Comparison of ENCODE assay signal across 9 cellular contexts in the genomic region with DNA sequence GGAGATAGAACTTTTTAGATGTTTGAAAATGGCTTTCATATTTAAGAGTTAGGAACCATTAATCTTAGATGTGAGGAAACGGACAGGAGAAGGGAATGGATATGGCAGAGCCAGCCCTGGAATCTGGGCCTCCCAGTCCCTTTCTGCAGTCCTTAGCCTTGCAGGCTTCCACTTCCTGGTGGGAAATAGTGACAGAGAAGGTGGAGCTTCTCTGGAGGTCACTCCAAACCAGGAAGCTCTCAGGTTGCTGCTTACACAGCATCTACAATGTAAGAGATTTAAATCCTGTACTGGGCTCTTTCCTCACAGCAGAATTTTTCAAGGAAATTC. TPM values are rescaled to one million over a fixed set of nuclear protein-coding genes. Genes with fewer than 3 reads are reported as not detected.
DNase-seq lines count a peak whose midpoint lies in the region; ATAC-seq and TF ChIP-seq lines count a peak whose summit lies in the region.
"Had no signal": no experiment of that assay in that cellular context is flagged by ENCODE, and none has a peak within 500 bp of the region (broad histone marks: within the 10 kb centered on the region; RNA-seq: fewer than 3 reads in every experiment).

No MANE protein-coding gene starts in this region.

- CTCF ChIA-PET in MCF 10A (lab: Yijun Ruan, JAX): interaction anchor here (0.6 to 6.4 kb wide), 41 partner anchors 9 to 495 kb away, joined by 3 to 84 read pairs (median 4); partner anchors contain the start of gene THEM4

- no peak for TF ChIP-seq POLR2A in ovary (IDR thresholded peaks at IDR 0.05)

- TF ChIP-seq CTCF in GM12875 (IDR thresholded peaks at IDR 0.05; ENCODE audit: borderline replicate concordance, insufficient read depth, low read depth, low read length): no peak
- no peak for TF ChIP-seq CTCF in MCF 10A (IDR thresholded peaks at IDR 0.05; ENCODE audit: unreplicated experiment)
- no peak for TF ChIP-seq CTCF in neural crest cell (conservative IDR thresholded peaks at IDR 0.05)
- no peak for TF ChIP-seq CTCF in GM20000 (IDR thresholded peaks at IDR 0.05; ENCODE audit: extremely low read depth, missing control alignments)
- no peak for TF ChIP-seq CTCF in ovary (IDR thresholded peaks at IDR 0.05)

- TF ChIP-seq EP300 in ovary (IDR thresholded peaks at IDR 0.05): no peak

- BruUV-seq in MCF 10A (replicated peaks; lab: Mats Ljungman, UMichigan): no TSS peak

- no peak overlapping the region for H3K27ac ChIP-seq in ovary

- H3K27me3 Mint-ChIP-seq in MCF 10A (ENCODE audit: insufficient read depth, unreplicated experiment) (no peaks in the 10 kb centered on the region), neural crest cell (ENCODE audit: low read depth) (peaks cover 52% of the 10 kb centered on the region)

- peak overlapping the region; percentile 84 for H3K4me3 Mint-ChIP-seq in MCF 10A (ENCODE audit: unreplicated experiment)
- peak overlapping the region; percentile 85 for H3K4me3 Mint-ChIP-seq in neural crest cell

- H3K4me3 ChIP-seq in GM12875 (ENCODE audit: low read depth, low read length): peak overlapping the region; percentile 1
- no peak overlapping the region for H3K4me3 ChIP-seq in ovary

- H3K4me1 Mint-ChIP-seq in MCF 10A (ENCODE audit: insufficient read depth, unreplicated experiment) (peaks cover 32% of the 10 kb centered on the region), neural crest cell (peaks cover 22% of the 10 kb centered on the region)

- WGBS in ovary, 3 donors: 63 to 83% (median 80%) methylated on average over 1 of the region's 1 CpG

- peaks cover 3% of the 10 kb centered on the region for H3K4me1 ChIP-seq in ovary (ENCODE audit: insufficient read depth)

- H3K9me3 Mint-ChIP-seq in MCF 10A (ENCODE audit: unreplicated experiment): no peaks in the 10 kb centered on the region
- H3K9me3 Mint-ChIP-seq in neural crest cell: peaks cover 1% of the 10 kb centered on the region

- H3K36me3 Mint-ChIP-seq in MCF 10A (ENCODE audit: insufficient read depth, unreplicated experiment) (peaks cover 69% of the 10 kb centered on the region), neural crest cell (ENCODE audit: low read depth) (peaks cover 4% of the 10 kb centered on the region)

- POLR2A ChIA-PET in MCF 10A (lab: Yijun Ruan, JAX): interaction anchor here (0.6 to 13.2 kb wide), 28 partner anchors 10 to 469 kb away, joined by 3 to 622 read pairs (median 12); partner anchors contain the start of genes S100A10 and THEM4

- no peaks in the 10 kb centered on the region for H3K36me3 ChIP-seq in ovary

- H3K27ac Mint-ChIP-seq in MCF 10A (ENCODE audit: low read depth, unreplicated experiment) (peak overlapping the region; percentile 86), neural crest cell (ENCODE audit: unreplicated experiment) (no peak overlapping the region)

- no peak for DNase-seq in MCF 10A (ENCODE audit: unreplicated experiment)
- DNase-seq in neural crest cell (ENCODE audit: low read depth, low spot score): no peak
- no peak for DNase-seq in AML-193 (lab: John Stamatoyannopoulos, UW)
- no peak for DNase-seq in GM20000 (ENCODE audit: low spot score)
- no peak for DNase-seq in ovary

- peak; percentile 5 for ATAC-seq in HG03280 (IDR thresholded peaks at IDR 0.05; ENCODE audit: unreplicated experiment)
- no peak for ATAC-seq in HG02763 (IDR thresholded peaks at IDR 0.05; ENCODE audit: unreplicated experiment)

- H3K9me3 ChIP-seq in ovary: no peaks in the 10 kb centered on the region

- intact Hi-C loops in MCF 10A (cut with micrococcal nuclease): loop anchor here (1.0 to 2.0 kb wide), 3 partner anchors 21 to 100 kb away; no protein-coding TSS in a partner anchor
- intact Hi-C loops in ovary (cut with DNase I): no loop called here

- no peaks in the 10 kb centered on the region for H3K27me3 ChIP-seq in ovary

RNA-seq across cellular contexts. Expression of gene S100A11, which starts 2.5 kb away (rescaled TPM):
- total RNA-seq in MCF 10A (2022) (1,562 and 1,998 TPM in 2 replicates), neural crest cell (41.6 and 44.7 TPM in 2 replicates), ovary (100 to 1,000 TPM in 3 of 7 donors, 10 to 100 TPM in 4; 60.2 to 189 (median 85.8) TPM)
- 100 to 1,000 TPM; 158 to 449 TPM for polyA plus RNA-seq in ovary

RNA-seq across cellular contexts. Expression of gene S100A10, which starts 40.6 kb away (rescaled TPM):
- total RNA-seq in MCF 10A (2022) (1,693 and 1,694 TPM in 2 replicates), neural crest cell (44.8 and 65.6 TPM in 2 replicates), ovary (100 to 1,000 TPM in 5 of 7 donors, 10 to 100 TPM in 2; 38.6 to 327 (median 213) TPM)
- polyA plus RNA-seq in ovary: 100 to 1,000 TPM; 175 to 642 TPM

RNA-seq across cellular contexts. Expression of gene TCHHL1, which starts 54.6 kb away (rescaled TPM):
- total RNA-seq in MCF 10A (2022): not detected in 2 replicates
- total RNA-seq in neural crest cell: not detected in 2 replicates
- not detected for total RNA-seq in ovary
- not detected for polyA plus RNA-seq in ovary
- total RNA-seq: renal cortical epithelial cell had no signal
